Comparison of ENCODE assay signal across 21 cellular contexts in genomic region chr1:58454343-58454742, GRCh38.
"Had no signal": no experiment of that assay in that cellular context is flagged by ENCODE, and none has a peak within 500 bp of the region (broad histone marks: within the 10 kb centered on the region; RNA-seq: fewer than 3 reads in every experiment).

No MANE protein-coding gene starts in this region.

- H3K9me3 ChIP-seq: neutrophil, tibial nerve had no signal

- ATAC-seq: esophagus mucosa; naive thymus-derived CD4-positive, alpha-beta T cell; psoas muscle; sciatic nerve; stimulated activated memory B cell treated with anti-CD40 and anti-IgM and Interleukin-4, amounts not matched to agents 10 μg/mL and 1 μg/mL and 100 μg/mL, for 72 hours had no signal

- H3K36me3 ChIP-seq: neutrophil, tibial nerve had no signal

- H3K4me3 ChIP-seq: dorsolateral prefrontal cortex, psoas muscle, spleen, tibial nerve had no signal

- FAIRE-seq: endometrium, frontal cortex, islet of Langerhans had no signal

- H3K4me1 ChIP-seq: spleen, tibial nerve had no signal

- H3K27me3 ChIP-seq: dorsolateral prefrontal cortex, spleen, tibial nerve had no signal

- H3K27ac ChIP-seq: dorsolateral prefrontal cortex, neutrophil, psoas muscle, spleen, tibial nerve had no signal

- DNase-seq: cortex of kidney; dorsolateral prefrontal cortex; effector CD8-positive, alpha-beta T cell; kidney glomerular epithelial cell; mesendoderm; naive thymus-derived CD4-positive, alpha-beta T cell; nephron progenitor cell; psoas muscle; retina; spleen; stimulated activated CD4-positive, alpha-beta T cell treated with anti-CD3 and anti-CD28 coated beads, Interleukin-15, amount 100 ng/mL, for 24 hours; stimulated activated CD4-positive, alpha-beta T cell treated with anti-CD3 and anti-CD28 coated beads, Interleukin-1b, Interleukin-23, amount 100 ng/mL, for 48 hours; stimulated activated CD4-positive, alpha-beta T cell treated with anti-CD3 and anti-CD28 coated beads, Interleukin-4, amount 100 ng/mL, for 24 hours had no signal
